In genomic region chr15:64232400-64232799, GRCh38 we compare ENCODE assay signal across 15 cellular contexts.
DNase-seq lines count a peak whose midpoint lies in the region; ATAC-seq, FAIRE-seq and TF ChIP-seq lines count a peak whose summit lies in the region.
"Had no signal": no experiment of that assay in that cellular context is flagged by ENCODE, and none has a peak within 500 bp of the region (broad histone marks: within the 10 kb centered on the region; RNA-seq: fewer than 3 reads in every experiment).

No MANE protein-coding gene starts in this region.

- peak overlapping the region; percentile 67 for H3K4me2 ChIP-seq in A549

- POLR2A ChIA-PET in A549 (lab: Yijun Ruan, JAX): no interaction called here

- no peaks in the 10 kb centered on the region for H3K9me3 ChIP-seq in A549
- H3K9me3 ChIP-seq: heart right ventricle, transverse colon had no signal

- no peak for TF ChIP-seq RAD21 in A549 (conservative IDR thresholded peaks at IDR 0.05 in 1 of 2, IDR thresholded peaks at IDR 0.05 in 1 of 2)

- H3K4me3 ChIP-seq in A549: no peak overlapping the region
- H3K4me3 ChIP-seq: heart right ventricle, transverse colon had no signal

- CTCF ChIA-PET in A549 (lab: Yijun Ruan, JAX): interaction anchor here (1.0 to 1.8 kb wide), 4 partner anchors 14 to 578 kb away, joined by 3 to 5 read pairs (median 3); no protein-coding TSS in a partner anchor

- peak; percentile 93 to 97 for ATAC-seq in A549
- ATAC-seq in HG03571 (IDR thresholded peaks at IDR 0.05; ENCODE audit: unreplicated experiment): no peak
- ATAC-seq: activated naive CD8-positive, alpha-beta T cell treated with anti-CD3 and anti-CD28 coated beads, Interleukin-2, amount 50 U/mL, for 24 hours; heart right ventricle had no signal

- no peak for TF ChIP-seq EP300 in A549 (IDR thresholded peaks at IDR 0.05)

- H3K27ac ChIP-seq in A549: peak overlapping the region; percentile 29 to 68; a peak in 5 of 6 replicates
- H3K27ac ChIP-seq: heart right ventricle, transverse colon had no signal

- peaks cover 37% of the 10 kb centered on the region for H3K4me1 ChIP-seq in A549

- TF ChIP-seq POLR2A in A549 (IDR thresholded peaks at IDR 0.05; ENCODE audit: low read length): no peak

- peak; percentile 46 to 72 for DNase-seq in A549 (ENCODE audit: low read depth in 1 of 2, low spot score in 1 of 2)
- peak; percentile 65 for DNase-seq in HT-29 (ENCODE audit: low spot score)
- DNase-seq in amniotic stem cell (lab: John Stamatoyannopoulos, UW): peak; percentile 35
- DNase-seq in iris pigment epithelial cell (ENCODE audit: low read depth): peak; percentile 67
- no peak for DNase-seq in stimulated activated CD4-positive, alpha-beta T cell treated with anti-CD3 and anti-CD28 coated beads, Interleukin-2, amount 100 ng/mL, for 48 hours
- no peak for DNase-seq in stimulated activated CD4-positive, alpha-beta T cell treated with anti-CD3 and anti-CD28 coated beads, Interleukin-4, amount 100 ng/mL, for 24 hours
- no peak for DNase-seq in DMS79 treated with DMSO at 0.1 percent for 48 hours (lab: John Stamatoyannopoulos, UW)
- DNase-seq: activated CD4-positive, CD25-positive, alpha-beta regulatory T cell; activated naive CD8-positive, alpha-beta T cell treated with anti-CD3 and anti-CD28 coated beads, Interleukin-2, amount 50 U/mL, for 24 hours; DMS153; heart right ventricle; NCI-H1694 treated with DMSO at 0.1 percent for 48 hours; transverse colon had no signal

- peak; percentile 95 for FAIRE-seq in A549 (lab: Jason Lieb, UNC)
- FAIRE-seq: H1 had no signal

- 3% methylated on average over 1 of the region's 1 CpG for WGBS in A549 (ENCODE audit: missing lambda C conversion rate)

- TF ChIP-seq CTCF in A549 (IDR thresholded peaks at IDR 0.05): no peak

TF ChIP-seq in A549, 52 proteins besides CTCF, POLR2A, EP300 and RAD21:
- TF ChIP-seq MAFK (IDR thresholded peaks at IDR 0.05; ENCODE audit: partially characterized antibody) (peak; percentile 6), CHD4 (IDR thresholded peaks at IDR 0.05; ENCODE audit: borderline replicate concordance) (no peak), SMC3 (IDR thresholded peaks at IDR 0.05) (no peak), FOSL2 (IDR thresholded peaks at IDR 0.05) (no peak), FOSL2 (CRISPR knock-in tag; IDR thresholded peaks at IDR 0.05) (peak; percentile 89)
TF ChIP-seq in A549: peak in this region for 2.

Comparison
In these comparisons a context has a peak if more than half of its experiments do, and no peak if none do; other contexts are left out.
1. DNase-seq: peak in A549 (2 of 2), HT-29 (single experiment), amniotic stem cell (single experiment) and iris pigment epithelial cell (single experiment); none in stimulated activated CD4-positive, alpha-beta T cell treated with anti-CD3 and anti-CD28 coated beads, Interleukin-2, amount 100 ng/mL, for 48 hours (0 of 2), stimulated activated CD4-positive, alpha-beta T cell treated with anti-CD3 and anti-CD28 coated beads, Interleukin-4, amount 100 ng/mL, for 24 hours (single experiment) and DMS79 treated with DMSO at 0.1 percent for 48 hours (single experiment).